In genomic region chr12:50527086-50527726, GRCh38 we compare ENCODE assay signal across 1 cellular context.
TF ChIP-seq lines count a peak whose summit lies in the region.

No MANE protein-coding gene starts in this region.

TF ChIP-seq in HepG2, 621 proteins besides CTCF, POLR2A, EP300 and RAD21 (continued from another document and continues in another):
- TF ChIP-seq, protein P1, sequence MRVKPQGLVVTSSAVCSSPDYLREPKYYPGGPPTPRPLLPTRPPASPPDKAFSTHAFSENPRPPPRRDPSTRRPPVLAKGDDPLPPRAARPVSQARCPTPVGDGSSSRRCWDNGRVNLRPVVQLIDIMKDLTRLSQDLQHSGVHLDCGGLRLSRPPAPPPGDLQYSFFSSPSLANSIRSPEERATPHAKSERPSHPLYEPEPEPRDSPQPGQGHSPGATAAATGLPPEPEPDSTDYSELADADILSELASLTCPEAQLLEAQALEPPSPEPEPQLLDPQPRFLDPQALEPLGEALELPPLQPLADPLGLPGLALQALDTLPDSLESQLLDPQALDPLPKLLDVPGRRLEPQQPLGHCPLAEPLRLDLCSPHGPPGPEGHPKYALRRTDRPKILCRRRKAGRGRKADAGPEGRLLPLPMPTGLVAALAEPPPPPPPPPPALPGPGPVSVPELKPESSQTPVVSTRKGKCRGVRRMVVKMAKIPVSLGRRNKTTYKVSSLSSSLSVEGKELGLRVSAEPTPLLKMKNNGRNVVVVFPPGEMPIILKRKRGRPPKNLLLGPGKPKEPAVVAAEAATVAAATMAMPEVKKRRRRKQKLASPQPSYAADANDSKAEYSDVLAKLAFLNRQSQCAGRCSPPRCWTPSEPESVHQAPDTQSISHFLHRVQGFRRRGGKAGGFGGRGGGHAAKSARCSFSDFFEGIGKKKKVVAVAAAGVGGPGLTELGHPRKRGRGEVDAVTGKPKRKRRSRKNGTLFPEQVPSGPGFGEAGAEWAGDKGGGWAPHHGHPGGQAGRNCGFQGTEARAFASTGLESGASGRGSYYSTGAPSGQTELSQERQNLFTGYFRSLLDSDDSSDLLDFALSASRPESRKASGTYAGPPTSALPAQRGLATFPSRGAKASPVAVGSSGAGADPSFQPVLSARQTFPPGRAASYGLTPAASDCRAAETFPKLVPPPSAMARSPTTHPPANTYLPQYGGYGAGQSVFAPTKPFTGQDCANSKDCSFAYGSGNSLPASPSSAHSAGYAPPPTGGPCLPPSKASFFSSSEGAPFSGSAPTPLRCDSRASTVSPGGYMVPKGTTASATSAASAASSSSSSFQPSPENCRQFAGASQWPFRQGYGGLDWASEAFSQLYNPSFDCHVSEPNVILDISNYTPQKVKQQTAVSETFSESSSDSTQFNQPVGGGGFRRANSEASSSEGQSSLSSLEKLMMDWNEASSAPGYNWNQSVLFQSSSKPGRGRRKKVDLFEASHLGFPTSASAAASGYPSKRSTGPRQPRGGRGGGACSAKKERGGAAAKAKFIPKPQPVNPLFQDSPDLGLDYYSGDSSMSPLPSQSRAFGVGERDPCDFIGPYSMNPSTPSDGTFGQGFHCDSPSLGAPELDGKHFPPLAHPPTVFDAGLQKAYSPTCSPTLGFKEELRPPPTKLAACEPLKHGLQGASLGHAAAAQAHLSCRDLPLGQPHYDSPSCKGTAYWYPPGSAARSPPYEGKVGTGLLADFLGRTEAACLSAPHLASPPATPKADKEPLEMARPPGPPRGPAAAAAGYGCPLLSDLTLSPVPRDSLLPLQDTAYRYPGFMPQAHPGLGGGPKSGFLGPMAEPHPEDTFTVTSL (CRISPR knock-in tag; IDR thresholded peaks at IDR 0.05; ENCODE audit: borderline replicate concordance) = peak; percentile 97
- TF ChIP-seq TOPORS (CRISPR knock-in tag; IDR thresholded peaks at IDR 0.05) (no peak), ELK4 (CRISPR knock-in tag; IDR thresholded peaks at IDR 0.05; ENCODE audit: borderline replicate concordance) (no peak), TEAD3 (CRISPR knock-in tag; optimal IDR thresholded peaks at IDR 0.05; ENCODE audit: borderline replicate concordance) (peak; percentile 87), ZNF784 (CRISPR knock-in tag; IDR thresholded peaks at IDR 0.05; ENCODE audit: borderline replicate concordance) (no peak), ZBTB7B (CRISPR knock-in tag; IDR thresholded peaks at IDR 0.05) (0 out of 2 replicates have a peak, but pooled peaks have one; percentile 35), PCBP1 (IDR thresholded peaks at IDR 0.05; ENCODE audit: borderline replicate concordance, low read depth, low read length) (no peak), ZNF598 (CRISPR knock-in tag; IDR thresholded peaks at IDR 0.05; ENCODE audit: borderline replicate concordance) (no peak), ELF3 (CRISPR knock-in tag; IDR thresholded peaks at IDR 0.05) (peak; percentile 70), RAD51 (IDR thresholded peaks at IDR 0.05; ENCODE audit: borderline replicate concordance) (peak; percentile 47; the same call in 1 of the 2 replicates), NFYB (CRISPR knock-in tag; IDR thresholded peaks at IDR 0.05) (no peak), THRA (CRISPR knock-in tag; IDR thresholded peaks at IDR 0.05; ENCODE audit: borderline replicate concordance) (peak; percentile 62; the same call in 1 of the 2 replicates), FOSL2 (CRISPR knock-in tag; IDR thresholded peaks at IDR 0.05) (peak; percentile 67), ZNF747 (CRISPR knock-in tag; IDR thresholded peaks at IDR 0.05; ENCODE audit: borderline replicate concordance) (peak; percentile 31; the same call in 1 of the 2 replicates), EEA1 (CRISPR knock-in tag; IDR thresholded peaks at IDR 0.05; ENCODE audit: borderline replicate concordance) (no peak), ZNF318 (CRISPR knock-in tag; IDR thresholded peaks at IDR 0.05) (no peak), CBX1 (IDR thresholded peaks at IDR 0.05; ENCODE audit: low read depth) (no peak), ZNF800 (CRISPR knock-in tag; IDR thresholded peaks at IDR 0.05) (no peak), ZNF776 (CRISPR knock-in tag; IDR thresholded peaks at IDR 0.05) (no peak), ZKSCAN8 (CRISPR knock-in tag; IDR thresholded peaks at IDR 0.05; ENCODE audit: borderline replicate concordance) (peak; percentile 65; the same call in 1 of the 2 replicates), BHLHE40 (IDR thresholded peaks at IDR 0.05; ENCODE audit: low read length) (no peak), ISX (CRISPR knock-in tag; conservative IDR thresholded peaks at IDR 0.05) (no peak), ZNF251 (CRISPR knock-in tag; IDR thresholded peaks at IDR 0.05) (no peak), TBX3 (IDR thresholded peaks at IDR 0.05; ENCODE audit: borderline replicate concordance) (peak; percentile 69), SALL2 (CRISPR knock-in tag; IDR thresholded peaks at IDR 0.05) (no peak), KLF11 (CRISPR knock-in tag; IDR thresholded peaks at IDR 0.05) (no peak), ZNF101 (CRISPR knock-in tag; IDR thresholded peaks at IDR 0.05; ENCODE audit: borderline replicate concordance, low read depth) (no peak), ZNF788 (CRISPR knock-in tag; IDR thresholded peaks at IDR 0.05; ENCODE audit: borderline replicate concordance) (0 out of 2 replicates have a peak, but pooled peaks have one; percentile 50), CENPX (CRISPR knock-in tag; IDR thresholded peaks at IDR 0.05) (no peak), HDAC2 (CRISPR knock-in tag; IDR thresholded peaks at IDR 0.05) (peak; percentile 81), SMARCE1 (IDR thresholded peaks at IDR 0.05; ENCODE audit: borderline replicate concordance) (no peak), ARNT2 (CRISPR knock-in tag; IDR thresholded peaks at IDR 0.05; ENCODE audit: low read depth) (no peak), ZNF484 (CRISPR knock-in tag; IDR thresholded peaks at IDR 0.05; ENCODE audit: borderline replicate concordance, low read depth) (no peak)
- TF ChIP-seq, protein P2, sequence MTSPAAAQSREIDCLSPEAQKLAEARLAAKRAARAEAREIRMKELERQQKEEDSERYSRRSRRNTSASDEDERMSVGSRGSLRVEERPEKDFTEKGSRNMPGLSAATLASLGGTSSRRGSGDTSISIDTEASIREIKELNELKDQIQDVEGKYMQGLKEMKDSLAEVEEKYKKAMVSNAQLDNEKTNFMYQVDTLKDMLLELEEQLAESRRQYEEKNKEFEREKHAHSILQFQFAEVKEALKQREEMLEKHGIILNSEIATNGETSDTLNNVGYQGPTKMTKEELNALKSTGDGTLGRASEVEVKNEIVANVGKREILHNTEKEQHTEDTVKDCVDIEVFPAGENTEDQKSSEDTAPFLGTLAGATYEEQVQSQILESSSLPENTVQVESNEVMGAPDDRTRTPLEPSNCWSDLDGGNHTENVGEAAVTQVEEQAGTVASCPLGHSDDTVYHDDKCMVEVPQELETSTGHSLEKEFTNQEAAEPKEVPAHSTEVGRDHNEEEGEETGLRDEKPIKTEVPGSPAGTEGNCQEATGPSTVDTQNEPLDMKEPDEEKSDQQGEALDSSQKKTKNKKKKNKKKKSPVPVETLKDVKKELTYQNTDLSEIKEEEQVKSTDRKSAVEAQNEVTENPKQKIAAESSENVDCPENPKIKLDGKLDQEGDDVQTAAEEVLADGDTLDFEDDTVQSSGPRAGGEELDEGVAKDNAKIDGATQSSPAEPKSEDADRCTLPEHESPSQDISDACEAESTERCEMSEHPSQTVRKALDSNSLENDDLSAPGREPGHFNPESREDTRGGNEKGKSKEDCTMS (CRISPR knock-in tag; conservative IDR thresholded peaks at IDR 0.05) = no peak
